9 cellular contexts compared by ENCODE assay signal in the genomic region with DNA sequence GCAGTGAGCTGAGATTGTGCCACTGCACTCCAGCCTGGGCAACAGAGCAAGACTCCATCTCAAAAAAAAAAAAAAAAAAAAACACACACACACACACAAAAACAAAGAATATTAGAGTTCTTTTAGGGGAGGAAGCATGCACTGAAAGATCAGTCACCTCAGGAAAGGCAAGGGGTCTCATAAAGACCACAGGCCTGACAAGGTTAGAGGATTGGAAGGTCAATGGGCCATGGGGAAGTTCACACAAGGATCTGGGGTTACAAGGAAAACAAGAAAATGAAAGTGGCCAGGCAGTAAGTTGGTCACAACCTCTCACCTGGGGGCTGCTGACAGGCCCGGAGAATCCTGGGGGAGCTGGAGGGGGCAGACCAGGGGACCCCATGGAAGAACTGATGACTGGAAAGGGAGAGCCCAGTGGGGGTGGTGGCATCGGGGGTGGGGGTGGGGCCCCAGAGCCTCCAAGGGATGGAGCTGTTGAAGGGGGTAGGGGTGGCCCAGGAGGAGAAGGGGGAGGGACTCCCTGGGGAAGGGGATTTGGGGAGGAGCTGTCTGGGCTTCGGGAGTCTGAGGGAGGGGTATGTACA. TPM values are rescaled to one million over a fixed set of nuclear protein-coding genes. Genes with fewer than 3 reads are reported as not detected.
A peak's percentile ranks its signal among the peaks of the same experiment; 100 is the strongest.
DNase-seq lines count a peak whose midpoint lies in the region; ATAC-seq, FAIRE-seq and TF ChIP-seq lines count a peak whose summit lies in the region.
"Had no signal": no experiment of that assay in that cellular context is flagged by ENCODE, and none has a peak within 500 bp of the region (broad histone marks: within the 10 kb centered on the region; RNA-seq: fewer than 3 reads in every experiment).

No MANE protein-coding gene starts in this region.

- peak overlapping the region; percentile 98 for H3K4me2 ChIP-seq in keratinocyte (ENCODE audit: control insufficient read depth, extremely low read depth, insufficient read depth, low read depth, low read length)

- H3K4me3 Mint-ChIP-seq in activated CD8-positive, alpha-beta memory T cell treated with anti-CD3 and anti-CD28 coated beads, Interleukin-2, amount 10 ng/mL, durations not matched to agents 7 days and 5 days = peak overlapping the region; percentile 99

- H3K4me3 ChIP-seq in keratinocyte (ENCODE audit: control insufficient read depth in 2 of 3, extremely low read depth in 1 of 3, insufficient read depth in 2 of 3, low read depth in 1 of 3, low read length in 3 of 3) = peak overlapping the region; percentile 85 to 99 (median 88)
- H3K4me3 ChIP-seq in suprapubic skin = peak overlapping the region; percentile 77

- FAIRE-seq in keratinocyte (lab: Jason Lieb, UNC) = no peak

- H3K9me3 ChIP-seq in keratinocyte (ENCODE audit: control insufficient read depth, low read depth, low read length) = no peaks in the 10 kb centered on the region
- no peaks in the 10 kb centered on the region for H3K9me3 ChIP-seq in suprapubic skin

- DNase-seq in activated CD8-positive, alpha-beta memory T cell treated with anti-CD3 and anti-CD28 coated beads, Interleukin-2, amount 10 ng/mL, durations not matched to agents 7 days and 5 days = no peak
- DNase-seq in activated CD8-positive, alpha-beta memory T cell treated with anti-CD3 and anti-CD28 coated beads, Interleukin-2, amount 50 U/mL, for 4 hours = no peak
- DNase-seq in activated naive CD4-positive, alpha-beta T cell treated with anti-CD3 and anti-CD28 coated beads, Interleukin-2, amount 50 U/mL, for 72 hours (ENCODE audit: low spot score in 2 of 2) = no peak
- no peak for DNase-seq in keratinocyte (ENCODE audit: low read depth, low spot score)
- no peak for DNase-seq in suprapubic skin (ENCODE audit: low spot score in 2 of 2)
- no peak for DNase-seq in central memory CD4-positive, alpha-beta T cell
- DNase-seq in DMS153 treated with DMSO at 0.1 percent for 48 hours (lab: John Stamatoyannopoulos, UW; ENCODE audit: unreplicated experiment) = no peak
- DNase-seq: DMS53 had no signal

- H3K4me1 ChIP-seq in keratinocyte (ENCODE audit: control insufficient read depth, extremely low read depth, insufficient read depth, low read length) (peaks cover 21% of the 10 kb centered on the region), suprapubic skin (peaks cover 50% of the 10 kb centered on the region)

- no peaks in the 10 kb centered on the region for H3K27me3 Mint-ChIP-seq in activated CD8-positive, alpha-beta memory T cell treated with anti-CD3 and anti-CD28 coated beads, Interleukin-2, amount 10 ng/mL, durations not matched to agents 7 days and 5 days

- no peaks in the 10 kb centered on the region for H3K9me3 Mint-ChIP-seq in activated CD8-positive, alpha-beta memory T cell treated with anti-CD3 and anti-CD28 coated beads, Interleukin-2, amount 10 ng/mL, durations not matched to agents 7 days and 5 days (ENCODE audit: low read depth)
- no peaks in the 10 kb centered on the region for H3K9me3 Mint-ChIP-seq in activated naive CD4-positive, alpha-beta T cell treated with anti-CD3 and anti-CD28 coated beads, Interleukin-2, amount 50 U/mL, for 72 hours

- no peak for ATAC-seq in activated CD8-positive, alpha-beta memory T cell treated with anti-CD3 and anti-CD28 coated beads, Interleukin-2, amount 10 ng/mL, durations not matched to agents 7 days and 5 days
- no peak for ATAC-seq in activated naive CD4-positive, alpha-beta T cell treated with anti-CD3 and anti-CD28 coated beads, Interleukin-2, amount 50 U/mL, for 72 hours
- no peak for ATAC-seq in HG02981 (IDR thresholded peaks at IDR 0.05; ENCODE audit: unreplicated experiment)

- H3K36me3 ChIP-seq in keratinocyte (ENCODE audit: control insufficient read depth in 2 of 2, extremely low read depth in 1 of 2, insufficient read depth in 2 of 2, low read length in 2 of 2) (peaks cover 28 to 37% of the 10 kb centered on the region in 2 experiments), suprapubic skin (peaks cover 47% of the 10 kb centered on the region)

- H2AFZ ChIP-seq in keratinocyte (ENCODE audit: control insufficient read depth, low read length) = no peak overlapping the region

- peaks cover 58% of the 10 kb centered on the region for H3K4me1 Mint-ChIP-seq in activated CD8-positive, alpha-beta memory T cell treated with anti-CD3 and anti-CD28 coated beads, Interleukin-2, amount 10 ng/mL, durations not matched to agents 7 days and 5 days

- CTCF ChIA-PET in activated CD8-positive, alpha-beta memory T cell treated with anti-CD3 and anti-CD28 coated beads, Interleukin-2, amount 10 ng/mL, durations not matched to agents 7 days and 5 days (lab: Charles Lee) = interaction anchor here (0.8 to 4.2 kb wide), 6 partner anchors 10 to 145 kb away, joined by 3 to 46 read pairs (median 8); a partner anchor contains a TSS

- 27% methylated on average over 3 of the region's 3 CpGs for WGBS in suprapubic skin

- peaks cover 6% of the 10 kb centered on the region for H3K9me1 ChIP-seq in keratinocyte (ENCODE audit: control insufficient read depth, extremely low read depth, insufficient read depth, low read length)

- peaks cover 3% of the 10 kb centered on the region for H4K20me1 ChIP-seq in keratinocyte (ENCODE audit: control insufficient read depth, extremely low read depth, insufficient read depth, low read length)

- H3K27ac ChIP-seq in keratinocyte (ENCODE audit: control insufficient read depth, insufficient read depth, low read length) = no peak overlapping the region
- no peak overlapping the region for H3K27ac ChIP-seq in suprapubic skin

- peaks cover 38% of the 10 kb centered on the region for H3K79me2 ChIP-seq in keratinocyte (ENCODE audit: control insufficient read depth, insufficient read depth, low read length)

- peak overlapping the region; percentile 80 for H3K27ac Mint-ChIP-seq in activated CD8-positive, alpha-beta memory T cell treated with anti-CD3 and anti-CD28 coated beads, Interleukin-2, amount 10 ng/mL, durations not matched to agents 7 days and 5 days
- peak overlapping the region; percentile 86 to 98 for H3K27ac Mint-ChIP-seq in activated naive CD4-positive, alpha-beta T cell treated with anti-CD3 and anti-CD28 coated beads, Interleukin-2, amount 50 U/mL, for 72 hours

- H3K27me3 ChIP-seq in keratinocyte (ENCODE audit: control insufficient read depth, extremely low read depth, insufficient read depth, low read length) (no peaks in the 10 kb centered on the region), suprapubic skin (no peaks in the 10 kb centered on the region)

- TF ChIP-seq CTCF in keratinocyte (optimal IDR thresholded peaks at IDR 0.05 in 1 of 3, IDR thresholded peaks at IDR 0.05 in 1 of 3, conservative IDR thresholded peaks at IDR 0.05 in 1 of 3; ENCODE audit: extremely low read depth in 1 of 3, insufficient read depth in 2 of 3, low read length in 3 of 3) (no peak), suprapubic skin (IDR thresholded peaks at IDR 0.05) (no peak)

- dilution Hi-C loops in keratinocyte (cut with MboI; ENCODE audit: extremely low pct_ligation_motif_present, low sequenced_read_pairs) = no loop called here

- H3K36me3 Mint-ChIP-seq in activated CD8-positive, alpha-beta memory T cell treated with anti-CD3 and anti-CD28 coated beads, Interleukin-2, amount 10 ng/mL, durations not matched to agents 7 days and 5 days = peaks cover 51% of the 10 kb centered on the region
- peaks cover 40 to 62% of the 10 kb centered on the region in 2 donors for H3K36me3 Mint-ChIP-seq in activated naive CD4-positive, alpha-beta T cell treated with anti-CD3 and anti-CD28 coated beads, Interleukin-2, amount 50 U/mL, for 72 hours

- TF ChIP-seq POLR2A in suprapubic skin (IDR thresholded peaks at IDR 0.05) = no peak

- no peak for TF ChIP-seq EP300 in suprapubic skin (IDR thresholded peaks at IDR 0.05)

- peak overlapping the region; percentile 95 for H3K9ac ChIP-seq in keratinocyte (ENCODE audit: control insufficient read depth, extremely low read depth, insufficient read depth, low read length)

RNA-seq across cellular contexts. Expression of a gene that starts 1.5 kb away (rescaled TPM):
- total RNA-seq in activated CD8-positive, alpha-beta memory T cell treated with anti-CD3 and anti-CD28 coated beads, Interleukin-2, amount 10 ng/mL, durations not matched to agents 7 days and 5 days = 10 to 100 TPM; 36.0 to 38.9 TPM
- 10 to 100 TPM; 46.6 to 89.0 TPM for total RNA-seq in activated naive CD4-positive, alpha-beta T cell treated with anti-CD3 and anti-CD28 coated beads, Interleukin-2, amount 50 U/mL, for 72 hours
- 23.2 to 32.4 TPM (median 25.7 TPM) in 3 replicates for polyA plus RNA-seq in keratinocyte
- polyA plus RNA-seq in keratinocyte (2011; ENCODE audit: low read depth) = 4.9 TPM
- polyA plus RNA-seq in keratinocyte (2011; cell fraction: cytosol; rRNA removed) = 14.6 and 15.3 TPM in 2 replicates
- polyA plus RNA-seq in keratinocyte (2011; cell fraction: nucleus; rRNA removed) = 62.1 and 65.8 TPM in 2 replicates
- 22.3 and 24.5 TPM in 2 replicates for polyA plus RNA-seq in keratinocyte (2012; ENCODE audit: low replicate concordance)
- polyA minus RNA-seq in keratinocyte = 30.8 to 33.3 TPM (median 32.9 TPM) in 3 replicates
- polyA minus RNA-seq in keratinocyte (2011; cell fraction: cytosol; rRNA and poly(A)+ RNA removed) = 16.5 TPM
- polyA minus RNA-seq in keratinocyte (2011; cell fraction: nucleus; rRNA and poly(A)+ RNA removed) = 17.1 and 19.2 TPM in 2 replicates
- total RNA-seq in suprapubic skin = 10 to 100 TPM; 18.6 to 47.9 (median 26.9) TPM

RNA-seq across cellular contexts. Expression of a gene that starts 1.7 kb away (rescaled TPM):
- total RNA-seq in activated CD8-positive, alpha-beta memory T cell treated with anti-CD3 and anti-CD28 coated beads, Interleukin-2, amount 10 ng/mL, durations not matched to agents 7 days and 5 days = 10 to 100 TPM; 50.1 to 63.9 TPM
- 10 to 100 TPM; 45.8 to 78.2 TPM for total RNA-seq in activated naive CD4-positive, alpha-beta T cell treated with anti-CD3 and anti-CD28 coated beads, Interleukin-2, amount 50 U/mL, for 72 hours
- polyA plus RNA-seq in keratinocyte = 47.6 to 68.6 TPM (median 54.0 TPM) in 3 replicates
- 23.5 TPM for polyA plus RNA-seq in keratinocyte (2011; ENCODE audit: low read depth)
- 28.0 and 32.5 TPM in 2 replicates for polyA plus RNA-seq in keratinocyte (2011; cell fraction: cytosol; rRNA removed)
- polyA plus RNA-seq in keratinocyte (2011; cell fraction: nucleus; rRNA removed) = 126 and 135 TPM in 2 replicates
- 48.9 and 98.3 TPM in 2 replicates for polyA plus RNA-seq in keratinocyte (2012; ENCODE audit: low replicate concordance)
- 36.1 to 86.7 TPM (median 50.6 TPM) in 3 replicates for polyA minus RNA-seq in keratinocyte
- 17.3 TPM for polyA minus RNA-seq in keratinocyte (2011; cell fraction: cytosol; rRNA and poly(A)+ RNA removed)
- polyA minus RNA-seq in keratinocyte (2011; cell fraction: nucleus; rRNA and poly(A)+ RNA removed) = 40.8 and 62.0 TPM in 2 replicates
- total RNA-seq in suprapubic skin = 10 to 100 TPM; 29.3 to 46.3 (median 41.9) TPM

RNA-seq across cellular contexts. Expression of a gene that starts 5.5 kb away (rescaled TPM):
- total RNA-seq in activated CD8-positive, alpha-beta memory T cell treated with anti-CD3 and anti-CD28 coated beads, Interleukin-2, amount 10 ng/mL, durations not matched to agents 7 days and 5 days = 10 to 100 TPM; 18.6 to 20.9 TPM
- total RNA-seq in activated naive CD4-positive, alpha-beta T cell treated with anti-CD3 and anti-CD28 coated beads, Interleukin-2, amount 50 U/mL, for 72 hours = 10 to 100 TPM; 14.7 to 17.5 TPM
- 18.6 to 22.1 TPM (median 20.7 TPM) in 3 replicates for polyA plus RNA-seq in keratinocyte
- polyA plus RNA-seq in keratinocyte (2011; ENCODE audit: low read depth) = 5.3 TPM
- 13.2 and 24.1 TPM in 2 replicates for polyA plus RNA-seq in keratinocyte (2011; cell fraction: cytosol; rRNA removed)
- 13.4 and 14.7 TPM in 2 replicates for polyA plus RNA-seq in keratinocyte (2011; cell fraction: nucleus; rRNA removed)
- 13.9 and 18.3 TPM in 2 replicates for polyA plus RNA-seq in keratinocyte (2012; ENCODE audit: low replicate concordance)
- polyA minus RNA-seq in keratinocyte = 8.5 to 13.3 TPM (median 12.3 TPM) in 3 replicates
- polyA minus RNA-seq in keratinocyte (2011; cell fraction: cytosol; rRNA and poly(A)+ RNA removed) = 12.5 TPM
- polyA minus RNA-seq in keratinocyte (2011; cell fraction: nucleus; rRNA and poly(A)+ RNA removed) = 2.0 and 3.7 TPM in 2 replicates
- total RNA-seq in suprapubic skin = 10 to 100 TPM; 26.2 to 66.0 (median 50.5) TPM

RNA-seq across cellular contexts. Expression of a gene that starts 6.7 kb away (rescaled TPM):
- total RNA-seq in activated CD8-positive, alpha-beta memory T cell treated with anti-CD3 and anti-CD28 coated beads, Interleukin-2, amount 10 ng/mL, durations not matched to agents 7 days and 5 days = under 1 TPM; 0.77 to 0.79 TPM
- total RNA-seq in activated naive CD4-positive, alpha-beta T cell treated with anti-CD3 and anti-CD28 coated beads, Interleukin-2, amount 50 U/mL, for 72 hours = 1 to 10 TPM; 1.8 to 4.6 TPM
- polyA plus RNA-seq in keratinocyte = 0.06 to 0.18 TPM (median 0.08 TPM) in 3 replicates
- polyA plus RNA-seq in keratinocyte (2011; ENCODE audit: low read depth) = 0.15 TPM
- polyA plus RNA-seq in keratinocyte (2011; cell fraction: cytosol; rRNA removed) = 0.04 and 0.05 TPM in 2 replicates
- polyA plus RNA-seq in keratinocyte (2011; cell fraction: nucleus; rRNA removed) = 0.83 and 0.93 TPM in 2 replicates
- 0.09 and 0.38 TPM in 2 replicates for polyA plus RNA-seq in keratinocyte (2012; ENCODE audit: low replicate concordance)
- 0.29 TPM in 1 of 3 replicates, not detected in the others for polyA minus RNA-seq in keratinocyte
- polyA minus RNA-seq in keratinocyte (2011; cell fraction: cytosol; rRNA and poly(A)+ RNA removed) = not detected
- polyA minus RNA-seq in keratinocyte (2011; cell fraction: nucleus; rRNA and poly(A)+ RNA removed) = 0.63 TPM in 1 of 2 replicates, not detected in the other
- total RNA-seq in suprapubic skin = under 1 TPM; 0.21 to 0.97 (median 0.40) TPM

RNA-seq across cellular contexts. Expression of a gene that starts 9.4 kb away (rescaled TPM):
- 10 to 100 TPM; 32.6 to 37.8 TPM for total RNA-seq in activated CD8-positive, alpha-beta memory T cell treated with anti-CD3 and anti-CD28 coated beads, Interleukin-2, amount 10 ng/mL, durations not matched to agents 7 days and 5 days
- total RNA-seq in activated naive CD4-positive, alpha-beta T cell treated with anti-CD3 and anti-CD28 coated beads, Interleukin-2, amount 50 U/mL, for 72 hours = 10 to 100 TPM; 30.3 to 46.5 TPM
- polyA plus RNA-seq in keratinocyte = 20.3 to 28.3 TPM (median 23.0 TPM) in 3 replicates
- polyA plus RNA-seq in keratinocyte (2011; ENCODE audit: low read depth) = 5.3 TPM
- 15.0 and 20.2 TPM in 2 replicates for polyA plus RNA-seq in keratinocyte (2011; cell fraction: cytosol; rRNA removed)
- polyA plus RNA-seq in keratinocyte (2011; cell fraction: nucleus; rRNA removed) = 34.1 and 40.8 TPM in 2 replicates
- 22.6 and 32.8 TPM in 2 replicates for polyA plus RNA-seq in keratinocyte (2012; ENCODE audit: low replicate concordance)
- polyA minus RNA-seq in keratinocyte = 12.8 to 30.2 TPM (median 20.1 TPM) in 3 replicates
- polyA minus RNA-seq in keratinocyte (2011; cell fraction: cytosol; rRNA and poly(A)+ RNA removed) = 16.5 TPM
- polyA minus RNA-seq in keratinocyte (2011; cell fraction: nucleus; rRNA and poly(A)+ RNA removed) = 5.1 and 5.7 TPM in 2 replicates
- 10 to 100 TPM; 11.5 to 18.1 (median 14.9) TPM for total RNA-seq in suprapubic skin
